Comparison of ENCODE assay signal across 21 cellular contexts in the genomic region with DNA sequence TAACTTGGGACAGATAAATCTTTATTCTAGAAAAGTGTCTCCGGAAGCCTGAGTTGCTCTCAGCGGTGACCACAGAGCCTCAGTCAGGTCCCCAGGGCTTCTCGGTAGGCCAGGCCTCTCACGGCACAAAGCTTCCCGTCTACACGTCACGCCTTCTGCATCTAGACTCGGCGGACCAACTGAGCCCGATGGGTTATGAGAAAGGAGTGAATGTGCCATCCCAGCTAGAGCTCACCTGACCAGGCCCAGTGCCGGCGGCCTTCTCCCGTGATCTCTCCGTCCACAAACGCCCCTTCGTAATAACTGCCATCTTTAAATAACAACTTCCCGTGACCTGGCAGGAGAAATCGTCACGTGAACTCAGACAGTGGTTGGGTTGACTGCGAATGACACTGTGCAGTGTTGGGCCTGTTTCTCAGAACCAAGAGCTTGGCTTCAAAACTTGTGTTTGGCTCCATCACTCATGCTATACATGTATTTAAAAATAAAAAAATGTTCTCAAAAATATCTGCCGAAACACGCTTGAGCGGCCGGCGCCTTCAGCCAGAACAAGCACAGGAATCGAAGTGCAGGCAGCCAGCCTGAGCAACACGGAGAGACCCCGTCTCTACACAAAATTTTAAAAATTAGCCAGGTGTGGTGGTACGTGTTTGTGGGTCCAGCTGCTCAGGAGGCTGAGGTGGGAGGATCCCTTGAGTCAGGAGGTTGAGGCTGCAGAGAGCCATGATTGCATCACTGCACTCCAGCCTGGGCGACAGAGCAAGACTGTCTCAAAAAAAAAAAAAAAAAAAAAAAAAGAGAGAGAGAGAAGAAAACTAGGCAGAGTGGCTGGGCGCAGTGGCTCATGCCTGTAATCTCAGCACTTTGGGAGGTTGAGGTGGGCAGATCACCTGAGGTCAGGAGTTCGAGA. TPM values are rescaled to one million over a fixed set of nuclear protein-coding genes. Genes with fewer than 3 reads are reported as not detected.
A peak's percentile ranks its signal among the peaks of the same experiment; 100 is the strongest.
DNase-seq lines count a peak whose midpoint lies in the region; ATAC-seq, FAIRE-seq and TF ChIP-seq lines count a peak whose summit lies in the region.
"Had no signal": no experiment of that assay in that cellular context is flagged by ENCODE, and none has a peak within 500 bp of the region (broad histone marks: within the 10 kb centered on the region; RNA-seq: fewer than 3 reads in every experiment).

No MANE protein-coding gene starts in this region.

- no peak overlapping the region for H3K27ac Mint-ChIP-seq in naive thymus-derived CD4-positive, alpha-beta T cell
- H3K27ac Mint-ChIP-seq: activated naive CD4-positive, alpha-beta T cell treated with anti-CD3 and anti-CD28 coated beads, Interleukin-2, amount 50 U/mL, for 72 hours; activated T-helper 1 cell treated with anti-CD3 and anti-CD28 coated beads, Interleukin-12 subunit alpha, Interleukin-12 subunit beta, Interleukin-2, Interleukin-4 antibody, amounts not matched to agents 30 ng/mL and 10 ng/mL and 1 ng/mL, durations not matched to agents 14 hours and 24 hours and 36 hours; endodermal cell; HFFc6 had no signal

- in situ Hi-C loops in SK-MEL-5 (cut with HindIII; ENCODE audit: low pct_unique_long_range_greater_than_20kb, low sequenced_read_pairs) (no loop called here), gastrocnemius medialis (cut with MboI; ENCODE audit: low sequenced_read_pairs in 4 of 4) (loop anchor here in 2 of 4 donors (5.0 to 10.0 kb wide), 2 partner anchors 191 to 193 kb away; partner anchors contain the start of gene FAAP20 (in 1 of the 2))

- H3K27me3 ChIP-seq in gastrocnemius medialis = no peaks in the 10 kb centered on the region
- no peaks in the 10 kb centered on the region for H3K27me3 ChIP-seq in naive thymus-derived CD4-positive, alpha-beta T cell (ENCODE audit: control insufficient read depth in 2 of 2, insufficient read depth in 2 of 2, low read length in 2 of 2)

- no peak for FAIRE-seq in kidney (lab: Jason Lieb, UNC)
- FAIRE-seq: colon, islet of Langerhans had no signal

- POLR2A ChIA-PET in naive thymus-derived CD4-positive, alpha-beta T cell (lab: Charles Lee) = interaction anchor here (1.0 kb wide), 1 partner anchor 197 kb away, joined by 4 read pairs; no protein-coding TSS in a partner anchor

- H3K4me3 ChIP-seq in GM12864 (ENCODE audit: low read depth, low read length) (peak overlapping the region; percentile 54), kidney (ENCODE audit: low read length in 2 of 2) (no peak overlapping the region), gastrocnemius medialis (no peak overlapping the region)
- no peak overlapping the region for H3K4me3 ChIP-seq in naive thymus-derived CD4-positive, alpha-beta T cell (ENCODE audit: low read length)
- H3K4me3 ChIP-seq: PC-9 had no signal

- H3K4me1 ChIP-seq in kidney (ENCODE audit: control insufficient read depth in 1 of 2, insufficient read depth in 1 of 2, low read depth in 1 of 2, low read length in 2 of 2) = peaks cover 7 to 16% of the 10 kb centered on the region in 2 donors
- H3K4me1 ChIP-seq in gastrocnemius medialis = peaks cover 22 to 25% of the 10 kb centered on the region in 2 donors
- peaks cover 10 to 16% of the 10 kb centered on the region in 2 donors for H3K4me1 ChIP-seq in naive thymus-derived CD4-positive, alpha-beta T cell (ENCODE audit: control insufficient read depth in 2 of 2, insufficient read depth in 2 of 2, low read length in 2 of 2)

- CTCF ChIA-PET in naive thymus-derived CD4-positive, alpha-beta T cell (lab: Charles Lee) = interaction anchor here (0.7 to 1.5 kb wide), 2 partner anchors 138 to 193 kb away, joined by 3 to 4 read pairs; partner anchors contain the start of genes FAAP20 and PANK4

- H3K9ac ChIP-seq in kidney (ENCODE audit: low read length in 2 of 2) = no peak overlapping the region
- H3K9ac ChIP-seq: SK-N-SH had no signal

- H3K4me3 Mint-ChIP-seq in naive thymus-derived CD4-positive, alpha-beta T cell = no peak overlapping the region
- H3K4me3 Mint-ChIP-seq: activated T-helper 1 cell treated with anti-CD3 and anti-CD28 coated beads, Interleukin-12 subunit alpha, Interleukin-12 subunit beta, Interleukin-2, Interleukin-4 antibody, amounts not matched to agents 30 ng/mL and 10 ng/mL and 1 ng/mL, durations not matched to agents 14 hours and 24 hours and 36 hours; endodermal cell; HFFc6 had no signal

- no peak for TF ChIP-seq CTCF in GM12864 (IDR thresholded peaks at IDR 0.05; ENCODE audit: low read depth, low read length, missing control alignments)
- TF ChIP-seq CTCF in kidney (IDR thresholded peaks at IDR 0.05; ENCODE audit: borderline replicate concordance, extremely low read depth, insufficient read depth) = no peak
- no peak for TF ChIP-seq CTCF in gastrocnemius medialis (IDR thresholded peaks at IDR 0.05 in 4 of 5, conservative IDR thresholded peaks at IDR 0.05 in 1 of 5)

- no peak for TF ChIP-seq POLR2A in gastrocnemius medialis (IDR thresholded peaks at IDR 0.05)

- H3K27ac ChIP-seq in kidney (ENCODE audit: low read depth in 2 of 2, low read length in 2 of 2) (no peak overlapping the region), gastrocnemius medialis (peak overlapping the region in 3 of 4 donors; percentile 18 to 46 (median 33))
- H3K27ac ChIP-seq in naive thymus-derived CD4-positive, alpha-beta T cell (ENCODE audit: low read depth, low read length) = no peak overlapping the region
- H3K27ac ChIP-seq: PC-9 had no signal

- no peaks in the 10 kb centered on the region for H3K9me3 Mint-ChIP-seq in naive thymus-derived CD4-positive, alpha-beta T cell
- H3K9me3 Mint-ChIP-seq: activated naive CD4-positive, alpha-beta T cell treated with anti-CD3 and anti-CD28 coated beads, Interleukin-2, amount 50 U/mL, for 72 hours; activated T-helper 1 cell treated with anti-CD3 and anti-CD28 coated beads, Interleukin-12 subunit alpha, Interleukin-12 subunit beta, Interleukin-2, Interleukin-4 antibody, amounts not matched to agents 30 ng/mL and 10 ng/mL and 1 ng/mL, durations not matched to agents 14 hours and 24 hours and 36 hours; endodermal cell; HFFc6; neural crest cell had no signal

- peaks cover 4 to 7% of the 10 kb centered on the region in 2 donors for H3K36me3 ChIP-seq in kidney (ENCODE audit: control insufficient read depth in 1 of 2, insufficient read depth in 2 of 2, low read length in 2 of 2)
- no peaks in the 10 kb centered on the region for H3K36me3 ChIP-seq in gastrocnemius medialis
- H3K36me3 ChIP-seq in naive thymus-derived CD4-positive, alpha-beta T cell (ENCODE audit: control insufficient read depth in 2 of 3, insufficient read depth in 3 of 3, low read length in 3 of 3) = peaks cover 0 to 4% (median 0%) of the 10 kb centered on the region in 3 experiments

- peaks cover 0 to 4% (median 0%) of the 10 kb centered on the region in 5 donors for H3K36me3 Mint-ChIP-seq in naive thymus-derived CD4-positive, alpha-beta T cell

- intact Hi-C loops in kidney (cut with DNase I) (no loop called here), gastrocnemius medialis (cut with DNase I; ENCODE audit: low total_unique reads) (no loop called here)
- intact Hi-C loops in naive thymus-derived CD4-positive, alpha-beta T cell (cut with micrococcal nuclease) = loop anchor here in 1 of 2 donors (10.0 kb wide), 1 partner anchor 73 kb away; no protein-coding TSS in a partner anchor

- H3K27me3 Mint-ChIP-seq in naive thymus-derived CD4-positive, alpha-beta T cell = no peaks in the 10 kb centered on the region

- H3K4me1 Mint-ChIP-seq in naive thymus-derived CD4-positive, alpha-beta T cell = peaks cover 11 to 18% (median 16%) of the 10 kb centered on the region in 7 donors

- ATAC-seq in gastrocnemius medialis (no peak), HG03521 (IDR thresholded peaks at IDR 0.05; ENCODE audit: unreplicated experiment) (no peak)
- no peak for ATAC-seq in naive thymus-derived CD4-positive, alpha-beta T cell
- ATAC-seq: activated naive CD4-positive, alpha-beta T cell treated with anti-CD3 and anti-CD28 coated beads, Interleukin-2, amount 50 U/mL, for 72 hours had no signal

- H3K9me3 ChIP-seq in kidney (ENCODE audit: control insufficient read depth in 1 of 2, low read length in 2 of 2) = no peaks in the 10 kb centered on the region
- no peaks in the 10 kb centered on the region for H3K9me3 ChIP-seq in gastrocnemius medialis
- no peaks in the 10 kb centered on the region for H3K9me3 ChIP-seq in naive thymus-derived CD4-positive, alpha-beta T cell (ENCODE audit: control insufficient read depth in 2 of 3, low read length in 3 of 3)
- H3K9me3 ChIP-seq: SK-N-SH had no signal

- DNase-seq in GM12864 (ENCODE audit: low read depth) (no peak), SK-MEL-5 (ENCODE audit: low read depth, low spot score) (peak; percentile 94), kidney (peak; percentile 63), gastrocnemius medialis (no peak), NCI-H345 (lab: John Stamatoyannopoulos, UW) (no peak)
- DNase-seq in naive thymus-derived CD4-positive, alpha-beta T cell = no peak
- DNase-seq: activated CD4-positive, CD25-positive, alpha-beta regulatory T cell treated with anti-CD3 and anti-CD28 coated beads, Interleukin-2, amount 50 U/mL, for 72 hours; Calu3; endodermal cell; HFFc6; mesendoderm; NCI-H774; SK-N-SH; stimulated activated CD4-positive, alpha-beta T cell treated with anti-CD3 and anti-CD28 coated beads, Interleukin-15, amount 100 ng/mL, for 24 hours had no signal

RNA-seq across cellular contexts. Expression of gene MORN1, which starts 3.1 kb away (rescaled TPM):
- total RNA-seq in SK-MEL-5 (2014; rRNA removed; shearing (Covaris generic)) = 11.3 and 17.8 TPM in 2 replicates
- 14.5 and 18.2 TPM in 2 replicates for polyA plus RNA-seq in SK-MEL-5 (2015; cell fraction: cytosol; rRNA removed)
- 42.8 and 59.9 TPM in 2 replicates for polyA plus RNA-seq in SK-MEL-5 (2015; cell fraction: nucleus; rRNA removed)
- total RNA-seq in kidney (24.7 TPM), gastrocnemius medialis (1 to 10 TPM; 1.9 to 4.7 (median 3.5) TPM)
- polyA plus RNA-seq in kidney (ENCODE audit: insufficient read depth, low read depth, low replicate concordance) = 9.0 TPM
- total RNA-seq in naive thymus-derived CD4-positive, alpha-beta T cell = 10 to 100 TPM in 3 of 5 experiments, 1 to 10 TPM in 2; 8.5 to 16.4 (median 11.2) TPM
- 1 to 10 TPM; 5.0 to 5.3 TPM for polyA plus RNA-seq in naive thymus-derived CD4-positive, alpha-beta T cell

RNA-seq across cellular contexts. Expression of gene RER1, which starts 3.4 kb away (rescaled TPM):
- 178 and 181 TPM in 2 replicates for total RNA-seq in SK-MEL-5 (2014; rRNA removed; shearing (Covaris generic))
- 176 and 232 TPM in 2 replicates for polyA plus RNA-seq in SK-MEL-5 (2015; cell fraction: cytosol; rRNA removed)
- 228 and 282 TPM in 2 replicates for polyA plus RNA-seq in SK-MEL-5 (2015; cell fraction: nucleus; rRNA removed)
- total RNA-seq in kidney (162 TPM), gastrocnemius medialis (10 to 100 TPM; 51.1 to 60.5 (median 55.4) TPM)
- polyA plus RNA-seq in kidney (ENCODE audit: insufficient read depth, low read depth, low replicate concordance) = 158 TPM
- 100 to 1,000 TPM in 3 of 5 experiments, 10 to 100 TPM in 2; 71.0 to 150 (median 136) TPM for total RNA-seq in naive thymus-derived CD4-positive, alpha-beta T cell
- 100 to 1,000 TPM; 110 to 116 TPM for polyA plus RNA-seq in naive thymus-derived CD4-positive, alpha-beta T cell

RNA-seq across cellular contexts. Expression of gene PEX10, which starts 24.1 kb away (rescaled TPM):
- 41.9 and 53.7 TPM in 2 replicates for total RNA-seq in SK-MEL-5 (2014; rRNA removed; shearing (Covaris generic))
- 44.4 and 50.7 TPM in 2 replicates for polyA plus RNA-seq in SK-MEL-5 (2015; cell fraction: cytosol; rRNA removed)
- 40.0 and 41.1 TPM in 2 replicates for polyA plus RNA-seq in SK-MEL-5 (2015; cell fraction: nucleus; rRNA removed)
- total RNA-seq in kidney (25.6 TPM), gastrocnemius medialis (10 to 100 TPM; 19.2 to 25.7 (median 22.6) TPM)
- 26.8 TPM for polyA plus RNA-seq in kidney (ENCODE audit: insufficient read depth, low read depth, low replicate concordance)
- 10 to 100 TPM in 4 of 5 experiments, 1 to 10 TPM in 1; 8.7 to 14.9 (median 12.3) TPM for total RNA-seq in naive thymus-derived CD4-positive, alpha-beta T cell
- polyA plus RNA-seq in naive thymus-derived CD4-positive, alpha-beta T cell = 10 to 100 TPM in 1 of 2 donors, 1 to 10 TPM in 1; 9.1 to 10.4 TPM

Comparison
In these comparisons a context has a peak if more than half of its experiments do, and no peak if none do; other contexts are left out.
1. DNase-seq: peak in SK-MEL-5 (single experiment) and kidney (single experiment); none in GM12864 (single experiment), gastrocnemius medialis (0 of 2), naive thymus-derived CD4-positive, alpha-beta T cell (0 of 9) and NCI-H345 (single experiment).
2. H3K27ac ChIP-seq: peak in gastrocnemius medialis (3 of 4); none in kidney (0 of 2) and naive thymus-derived CD4-positive, alpha-beta T cell (single experiment).